12 cellular contexts compared by ENCODE assay signal in the genomic region with DNA sequence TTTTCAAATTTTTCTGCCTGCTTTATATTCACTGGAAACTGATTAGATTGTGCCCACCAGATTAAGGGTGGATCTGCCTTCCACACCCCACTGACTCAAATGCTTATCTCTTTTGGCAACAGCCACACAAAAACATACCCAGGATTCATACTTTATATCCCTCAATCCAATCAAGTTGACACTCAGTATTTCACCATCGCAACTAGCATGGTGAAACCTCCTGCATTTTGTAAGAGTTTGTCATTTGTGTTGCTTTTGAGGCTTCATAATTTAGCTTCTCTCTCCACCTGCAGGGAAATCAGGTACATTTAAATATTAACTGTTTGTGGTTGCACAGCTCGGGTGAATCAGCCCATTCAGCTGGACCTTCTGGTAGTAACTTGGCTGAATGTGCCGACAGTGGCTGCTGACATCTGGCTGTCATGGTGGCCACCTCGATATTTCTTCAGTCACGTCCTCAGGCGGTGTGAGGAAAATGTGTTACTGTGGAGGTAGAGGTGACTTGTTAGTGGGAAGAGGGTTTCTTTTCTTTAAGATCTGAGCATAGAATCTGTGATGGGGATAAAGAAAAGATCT.
"Had no signal": no experiment of that assay in that cellular context is flagged by ENCODE, and none has a peak within 500 bp of the region (broad histone marks: within the 10 kb centered on the region; RNA-seq: fewer than 3 reads in every experiment).

No MANE protein-coding gene starts in this region.

- H3K36me3 ChIP-seq: left ventricle myocardium inferior, ovary, right atrium auricular region, sigmoid colon had no signal

- DNase-seq: effector memory CD8-positive, alpha-beta T cell; erythroblast; left cardiac atrium; left ventricle myocardium inferior; naive thymus-derived CD4-positive, alpha-beta T cell; ovary; sigmoid colon; stimulated activated CD4-positive, alpha-beta T cell treated with anti-CD3 and anti-CD28 coated beads, Interleukin-2, amount 100 ng/mL, for 24 hours; stimulated activated naive CD4-positive, alpha-beta T cell treated with Interleukin-2 at 50 U/mL for 16 hours had no signal

- H3K27ac ChIP-seq: left ventricle myocardium inferior, ovary, right atrium auricular region, sigmoid colon, skin epidermis had no signal

- ATAC-seq: effector memory CD8-positive, alpha-beta T cell; naive thymus-derived CD4-positive, alpha-beta T cell had no signal

- H3K4me3 ChIP-seq: left ventricle myocardium inferior, lung, ovary, right atrium auricular region, sigmoid colon, skin epidermis had no signal

- H3K4me1 ChIP-seq: left ventricle myocardium inferior, right atrium auricular region had no signal

- H3K27me3 ChIP-seq: ovary, right atrium auricular region, sigmoid colon had no signal

- H3K9me3 ChIP-seq: left ventricle myocardium inferior, ovary, right atrium auricular region, sigmoid colon had no signal
